Comparison of ENCODE assay signal across 1 cellular context in the genomic region with DNA sequence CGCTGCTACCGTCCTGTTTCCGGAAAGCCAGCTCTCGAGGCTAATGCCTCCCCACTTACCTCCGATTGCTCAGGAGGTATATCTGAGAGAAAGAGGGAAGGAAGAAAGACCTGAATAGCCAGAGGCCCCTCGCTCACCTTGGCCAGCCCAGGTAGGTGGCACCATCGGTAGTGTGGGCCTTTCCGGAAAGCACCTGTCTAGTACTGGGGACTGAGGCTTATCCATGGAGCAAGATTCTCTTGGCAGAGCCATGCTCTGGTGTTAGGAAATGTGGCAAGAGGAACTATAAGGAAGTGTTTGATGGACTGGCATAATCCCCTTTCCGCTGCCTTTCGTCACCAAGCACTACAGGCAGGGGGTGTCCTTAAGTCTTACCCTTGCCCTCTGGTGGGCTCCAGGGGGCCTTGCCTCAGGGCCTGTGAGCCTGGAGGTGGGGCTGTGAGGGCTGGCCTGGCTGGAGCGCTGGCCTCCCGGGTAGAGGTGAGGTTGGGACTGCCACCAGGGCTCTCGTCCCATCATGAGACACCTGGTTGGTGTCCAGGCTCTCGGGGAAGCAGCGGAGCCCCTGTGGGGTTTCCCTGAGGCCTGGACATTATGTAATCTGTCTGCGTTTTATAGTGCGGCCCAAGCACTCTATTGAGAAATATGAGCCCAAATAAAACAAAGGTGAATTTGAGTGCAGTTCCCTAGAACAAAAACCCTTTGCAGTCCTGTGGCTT.
TF ChIP-seq lines count a peak whose summit lies in the region.

No MANE protein-coding gene starts in this region.

TF ChIP-seq in HepG2, 621 proteins besides CTCF, POLR2A, EP300 and RAD21 (continued from another document and continues in another):
- TF ChIP-seq, protein P1, sequence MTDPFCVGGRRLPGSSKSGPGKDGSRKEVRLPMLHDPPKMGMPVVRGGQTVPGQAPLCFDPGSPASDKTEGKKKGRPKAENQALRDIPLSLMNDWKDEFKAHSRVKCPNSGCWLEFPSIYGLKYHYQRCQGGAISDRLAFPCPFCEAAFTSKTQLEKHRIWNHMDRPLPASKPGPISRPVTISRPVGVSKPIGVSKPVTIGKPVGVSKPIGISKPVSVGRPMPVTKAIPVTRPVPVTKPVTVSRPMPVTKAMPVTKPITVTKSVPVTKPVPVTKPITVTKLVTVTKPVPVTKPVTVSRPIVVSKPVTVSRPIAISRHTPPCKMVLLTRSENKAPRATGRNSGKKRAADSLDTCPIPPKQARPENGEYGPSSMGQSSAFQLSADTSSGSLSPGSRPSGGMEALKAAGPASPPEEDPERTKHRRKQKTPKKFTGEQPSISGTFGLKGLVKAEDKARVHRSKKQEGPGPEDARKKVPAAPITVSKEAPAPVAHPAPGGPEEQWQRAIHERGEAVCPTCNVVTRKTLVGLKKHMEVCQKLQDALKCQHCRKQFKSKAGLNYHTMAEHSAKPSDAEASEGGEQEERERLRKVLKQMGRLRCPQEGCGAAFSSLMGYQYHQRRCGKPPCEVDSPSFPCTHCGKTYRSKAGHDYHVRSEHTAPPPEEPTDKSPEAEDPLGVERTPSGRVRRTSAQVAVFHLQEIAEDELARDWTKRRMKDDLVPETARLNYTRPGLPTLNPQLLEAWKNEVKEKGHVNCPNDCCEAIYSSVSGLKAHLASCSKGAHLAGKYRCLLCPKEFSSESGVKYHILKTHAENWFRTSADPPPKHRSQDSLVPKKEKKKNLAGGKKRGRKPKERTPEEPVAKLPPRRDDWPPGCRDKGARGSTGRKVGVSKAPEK (CRISPR knock-in tag; IDR thresholded peaks at IDR 0.05; ENCODE audit: borderline replicate concordance): 0 out of 2 replicates have a peak, but pooled peaks have one; percentile 40
- TF ChIP-seq TEAD3 (CRISPR knock-in tag; optimal IDR thresholded peaks at IDR 0.05; ENCODE audit: borderline replicate concordance) (peak; percentile 7), SP1 (IDR thresholded peaks at IDR 0.05) (no peak), SP1 (CRISPR knock-in tag; IDR thresholded peaks at IDR 0.05) (0 out of 2 replicates have a peak, but pooled peaks have one; percentile 31), ZNF83 (CRISPR knock-in tag; IDR thresholded peaks at IDR 0.05; ENCODE audit: borderline replicate concordance) (no peak), RFX3 (CRISPR knock-in tag; IDR thresholded peaks at IDR 0.05) (no peak), ZNF230 (CRISPR knock-in tag; IDR thresholded peaks at IDR 0.05) (no peak), ZNF205 (CRISPR knock-in tag; IDR thresholded peaks at IDR 0.05) (0 out of 2 replicates have a peak, but pooled peaks have one; percentile 33), PCBP2 (optimal IDR thresholded peaks at IDR 0.05; ENCODE audit: low read depth, low read length, poor library complexity, severe bottlenecking) (no peak), GATAD1 (CRISPR knock-in tag; IDR thresholded peaks at IDR 0.05) (0 out of 2 replicates have a peak, but pooled peaks have one; percentile 21), NAIF1 (CRISPR knock-in tag; IDR thresholded peaks at IDR 0.05; ENCODE audit: borderline replicate concordance) (no peak), SRSF4 (IDR thresholded peaks at IDR 0.05; ENCODE audit: low read depth, low read length, poor library complexity, severe bottlenecking) (no peak), ZNF737 (CRISPR knock-in tag; IDR thresholded peaks at IDR 0.05; ENCODE audit: borderline replicate concordance) (no peak), NCOA2 (CRISPR knock-in tag; IDR thresholded peaks at IDR 0.05) (0 out of 2 replicates have a peak, but pooled peaks have one; percentile 20), ZNF367 (CRISPR knock-in tag; IDR thresholded peaks at IDR 0.05; ENCODE audit: borderline replicate concordance) (no peak), HDAC2 (CRISPR knock-in tag; IDR thresholded peaks at IDR 0.05) (0 out of 2 replicates have a peak, but pooled peaks have one; percentile 19), TBL1XR1 (IDR thresholded peaks at IDR 0.05; ENCODE audit: borderline replicate concordance, low read length, partially characterized antibody) (no peak), ZNF614 (CRISPR knock-in tag; IDR thresholded peaks at IDR 0.05; ENCODE audit: borderline replicate concordance) (no peak), PHF5A (CRISPR knock-in tag; IDR thresholded peaks at IDR 0.05; ENCODE audit: low read depth, unreplicated experiment) (no peak), MZF1 (CRISPR knock-in tag; IDR thresholded peaks at IDR 0.05; ENCODE audit: borderline replicate concordance) (0 out of 2 replicates have a peak, but pooled peaks have one; percentile 63), ZNF331 (CRISPR knock-in tag; IDR thresholded peaks at IDR 0.05) (peak; percentile 15; the same call in 1 of the 2 replicates), POLR2AphosphoS5 (IDR thresholded peaks at IDR 0.05; ENCODE audit: low read depth, low read length) (peak; percentile 45), KDM1A (CRISPR knock-in tag; IDR thresholded peaks at IDR 0.05) (0 out of 2 replicates have a peak, but pooled peaks have one; percentile 30), REXO4 (CRISPR knock-in tag; IDR thresholded peaks at IDR 0.05; ENCODE audit: borderline replicate concordance) (no peak), ZNF768 (CRISPR knock-in tag; IDR thresholded peaks at IDR 0.05) (peak; percentile 46; the same call in 1 of the 2 replicates), ZNF546 (CRISPR knock-in tag; conservative IDR thresholded peaks at IDR 0.05) (no peak)
- TF ChIP-seq, protein P2, sequence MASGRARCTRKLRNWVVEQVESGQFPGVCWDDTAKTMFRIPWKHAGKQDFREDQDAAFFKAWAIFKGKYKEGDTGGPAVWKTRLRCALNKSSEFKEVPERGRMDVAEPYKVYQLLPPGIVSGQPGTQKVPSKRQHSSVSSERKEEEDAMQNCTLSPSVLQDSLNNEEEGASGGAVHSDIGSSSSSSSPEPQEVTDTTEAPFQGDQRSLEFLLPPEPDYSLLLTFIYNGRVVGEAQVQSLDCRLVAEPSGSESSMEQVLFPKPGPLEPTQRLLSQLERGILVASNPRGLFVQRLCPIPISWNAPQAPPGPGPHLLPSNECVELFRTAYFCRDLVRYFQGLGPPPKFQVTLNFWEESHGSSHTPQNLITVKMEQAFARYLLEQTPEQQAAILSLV (CRISPR knock-in tag; IDR thresholded peaks at IDR 0.05; ENCODE audit: borderline replicate concordance): 0 out of 2 replicates have a peak, but pooled peaks have one; percentile 18
- TF ChIP-seq, protein P3, sequence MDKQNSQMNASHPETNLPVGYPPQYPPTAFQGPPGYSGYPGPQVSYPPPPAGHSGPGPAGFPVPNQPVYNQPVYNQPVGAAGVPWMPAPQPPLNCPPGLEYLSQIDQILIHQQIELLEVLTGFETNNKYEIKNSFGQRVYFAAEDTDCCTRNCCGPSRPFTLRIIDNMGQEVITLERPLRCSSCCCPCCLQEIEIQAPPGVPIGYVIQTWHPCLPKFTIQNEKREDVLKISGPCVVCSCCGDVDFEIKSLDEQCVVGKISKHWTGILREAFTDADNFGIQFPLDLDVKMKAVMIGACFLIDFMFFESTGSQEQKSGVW (CRISPR knock-in tag; IDR thresholded peaks at IDR 0.05; ENCODE audit: borderline replicate concordance): no peak
- TF ChIP-seq, protein P4, sequence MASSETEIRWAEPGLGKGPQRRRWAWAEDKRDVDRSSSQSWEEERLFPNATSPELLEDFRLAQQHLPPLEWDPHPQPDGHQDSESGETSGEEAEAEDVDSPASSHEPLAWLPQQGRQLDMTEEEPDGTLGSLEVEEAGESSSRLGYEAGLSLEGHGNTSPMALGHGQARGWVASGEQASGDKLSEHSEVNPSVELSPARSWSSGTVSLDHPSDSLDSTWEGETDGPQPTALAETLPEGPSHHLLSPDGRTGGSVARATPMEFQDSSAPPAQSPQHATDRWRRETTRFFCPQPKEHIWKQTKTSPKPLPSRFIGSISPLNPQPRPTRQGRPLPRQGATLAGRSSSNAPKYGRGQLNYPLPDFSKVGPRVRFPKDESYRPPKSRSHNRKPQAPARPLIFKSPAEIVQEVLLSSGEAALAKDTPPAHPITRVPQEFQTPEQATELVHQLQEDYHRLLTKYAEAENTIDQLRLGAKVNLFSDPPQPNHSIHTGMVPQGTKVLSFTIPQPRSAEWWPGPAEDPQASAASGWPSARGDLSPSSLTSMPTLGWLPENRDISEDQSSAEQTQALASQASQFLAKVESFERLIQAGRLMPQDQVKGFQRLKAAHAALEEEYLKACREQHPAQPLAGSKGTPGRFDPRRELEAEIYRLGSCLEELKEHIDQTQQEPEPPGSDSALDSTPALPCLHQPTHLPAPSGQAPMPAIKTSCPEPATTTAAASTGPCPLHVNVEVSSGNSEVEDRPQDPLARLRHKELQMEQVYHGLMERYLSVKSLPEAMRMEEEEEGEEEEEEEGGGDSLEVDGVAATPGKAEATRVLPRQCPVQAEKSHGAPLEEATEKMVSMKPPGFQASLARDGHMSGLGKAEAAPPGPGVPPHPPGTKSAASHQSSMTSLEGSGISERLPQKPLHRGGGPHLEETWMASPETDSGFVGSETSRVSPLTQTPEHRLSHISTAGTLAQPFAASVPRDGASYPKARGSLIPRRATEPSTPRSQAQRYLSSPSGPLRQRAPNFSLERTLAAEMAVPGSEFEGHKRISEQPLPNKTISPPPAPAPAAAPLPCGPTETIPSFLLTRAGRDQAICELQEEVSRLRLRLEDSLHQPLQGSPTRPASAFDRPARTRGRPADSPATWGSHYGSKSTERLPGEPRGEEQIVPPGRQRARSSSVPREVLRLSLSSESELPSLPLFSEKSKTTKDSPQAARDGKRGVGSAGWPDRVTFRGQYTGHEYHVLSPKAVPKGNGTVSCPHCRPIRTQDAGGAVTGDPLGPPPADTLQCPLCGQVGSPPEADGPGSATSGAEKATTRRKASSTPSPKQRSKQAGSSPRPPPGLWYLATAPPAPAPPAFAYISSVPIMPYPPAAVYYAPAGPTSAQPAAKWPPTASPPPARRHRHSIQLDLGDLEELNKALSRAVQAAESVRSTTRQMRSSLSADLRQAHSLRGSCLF (CRISPR knock-in tag; IDR thresholded peaks at IDR 0.05; ENCODE audit: borderline replicate concordance): no peak
- TF ChIP-seq, protein P5, sequence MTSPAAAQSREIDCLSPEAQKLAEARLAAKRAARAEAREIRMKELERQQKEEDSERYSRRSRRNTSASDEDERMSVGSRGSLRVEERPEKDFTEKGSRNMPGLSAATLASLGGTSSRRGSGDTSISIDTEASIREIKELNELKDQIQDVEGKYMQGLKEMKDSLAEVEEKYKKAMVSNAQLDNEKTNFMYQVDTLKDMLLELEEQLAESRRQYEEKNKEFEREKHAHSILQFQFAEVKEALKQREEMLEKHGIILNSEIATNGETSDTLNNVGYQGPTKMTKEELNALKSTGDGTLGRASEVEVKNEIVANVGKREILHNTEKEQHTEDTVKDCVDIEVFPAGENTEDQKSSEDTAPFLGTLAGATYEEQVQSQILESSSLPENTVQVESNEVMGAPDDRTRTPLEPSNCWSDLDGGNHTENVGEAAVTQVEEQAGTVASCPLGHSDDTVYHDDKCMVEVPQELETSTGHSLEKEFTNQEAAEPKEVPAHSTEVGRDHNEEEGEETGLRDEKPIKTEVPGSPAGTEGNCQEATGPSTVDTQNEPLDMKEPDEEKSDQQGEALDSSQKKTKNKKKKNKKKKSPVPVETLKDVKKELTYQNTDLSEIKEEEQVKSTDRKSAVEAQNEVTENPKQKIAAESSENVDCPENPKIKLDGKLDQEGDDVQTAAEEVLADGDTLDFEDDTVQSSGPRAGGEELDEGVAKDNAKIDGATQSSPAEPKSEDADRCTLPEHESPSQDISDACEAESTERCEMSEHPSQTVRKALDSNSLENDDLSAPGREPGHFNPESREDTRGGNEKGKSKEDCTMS (CRISPR knock-in tag; conservative IDR thresholded peaks at IDR 0.05): no peak
- TF ChIP-seq, protein P6, sequence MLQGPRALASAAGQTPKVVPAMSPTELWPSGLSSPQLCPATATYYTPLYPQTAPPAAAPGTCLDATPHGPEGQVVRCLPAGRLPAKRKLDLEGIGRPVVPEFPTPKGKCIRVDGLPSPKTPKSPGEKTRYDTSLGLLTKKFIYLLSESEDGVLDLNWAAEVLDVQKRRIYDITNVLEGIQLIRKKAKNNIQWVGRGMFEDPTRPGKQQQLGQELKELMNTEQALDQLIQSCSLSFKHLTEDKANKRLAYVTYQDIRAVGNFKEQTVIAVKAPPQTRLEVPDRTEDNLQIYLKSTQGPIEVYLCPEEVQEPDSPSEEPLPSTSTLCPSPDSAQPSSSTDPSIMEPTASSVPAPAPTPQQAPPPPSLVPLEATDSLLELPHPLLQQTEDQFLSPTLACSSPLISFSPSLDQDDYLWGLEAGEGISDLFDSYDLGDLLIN (CRISPR knock-in tag; IDR thresholded peaks at IDR 0.05; ENCODE audit: borderline replicate concordance): no peak
- TF ChIP-seq, protein P7, sequence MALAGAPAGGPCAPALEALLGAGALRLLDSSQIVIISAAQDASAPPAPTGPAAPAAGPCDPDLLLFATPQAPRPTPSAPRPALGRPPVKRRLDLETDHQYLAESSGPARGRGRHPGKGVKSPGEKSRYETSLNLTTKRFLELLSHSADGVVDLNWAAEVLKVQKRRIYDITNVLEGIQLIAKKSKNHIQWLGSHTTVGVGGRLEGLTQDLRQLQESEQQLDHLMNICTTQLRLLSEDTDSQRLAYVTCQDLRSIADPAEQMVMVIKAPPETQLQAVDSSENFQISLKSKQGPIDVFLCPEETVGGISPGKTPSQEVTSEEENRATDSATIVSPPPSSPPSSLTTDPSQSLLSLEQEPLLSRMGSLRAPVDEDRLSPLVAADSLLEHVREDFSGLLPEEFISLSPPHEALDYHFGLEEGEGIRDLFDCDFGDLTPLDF (CRISPR knock-in tag; IDR thresholded peaks at IDR 0.05): 0 out of 2 replicates have a peak, but pooled peaks have one; percentile 31
- TF ChIP-seq, protein P8, sequence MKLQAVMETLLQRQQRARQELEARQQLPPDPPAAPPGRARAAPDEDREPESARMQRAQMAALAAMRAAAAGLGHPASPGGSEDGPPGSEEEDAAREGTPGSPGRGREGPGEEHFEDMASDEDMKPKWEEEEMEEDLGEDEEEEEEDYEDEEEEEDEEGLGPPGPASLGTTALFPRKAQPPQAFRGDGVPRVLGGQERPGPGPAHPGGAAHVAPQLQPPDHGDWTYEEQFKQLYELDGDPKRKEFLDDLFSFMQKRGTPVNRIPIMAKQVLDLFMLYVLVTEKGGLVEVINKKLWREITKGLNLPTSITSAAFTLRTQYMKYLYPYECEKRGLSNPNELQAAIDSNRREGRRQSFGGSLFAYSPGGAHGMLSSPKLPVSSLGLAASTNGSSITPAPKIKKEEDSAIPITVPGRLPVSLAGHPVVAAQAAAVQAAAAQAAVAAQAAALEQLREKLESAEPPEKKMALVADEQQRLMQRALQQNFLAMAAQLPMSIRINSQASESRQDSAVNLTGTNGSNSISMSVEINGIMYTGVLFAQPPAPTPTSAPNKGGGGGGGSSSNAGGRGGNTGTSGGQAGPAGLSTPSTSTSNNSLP (IDR thresholded peaks at IDR 0.05; ENCODE audit: low read depth, low read length): no peak
- TF ChIP-seq, protein P9, sequence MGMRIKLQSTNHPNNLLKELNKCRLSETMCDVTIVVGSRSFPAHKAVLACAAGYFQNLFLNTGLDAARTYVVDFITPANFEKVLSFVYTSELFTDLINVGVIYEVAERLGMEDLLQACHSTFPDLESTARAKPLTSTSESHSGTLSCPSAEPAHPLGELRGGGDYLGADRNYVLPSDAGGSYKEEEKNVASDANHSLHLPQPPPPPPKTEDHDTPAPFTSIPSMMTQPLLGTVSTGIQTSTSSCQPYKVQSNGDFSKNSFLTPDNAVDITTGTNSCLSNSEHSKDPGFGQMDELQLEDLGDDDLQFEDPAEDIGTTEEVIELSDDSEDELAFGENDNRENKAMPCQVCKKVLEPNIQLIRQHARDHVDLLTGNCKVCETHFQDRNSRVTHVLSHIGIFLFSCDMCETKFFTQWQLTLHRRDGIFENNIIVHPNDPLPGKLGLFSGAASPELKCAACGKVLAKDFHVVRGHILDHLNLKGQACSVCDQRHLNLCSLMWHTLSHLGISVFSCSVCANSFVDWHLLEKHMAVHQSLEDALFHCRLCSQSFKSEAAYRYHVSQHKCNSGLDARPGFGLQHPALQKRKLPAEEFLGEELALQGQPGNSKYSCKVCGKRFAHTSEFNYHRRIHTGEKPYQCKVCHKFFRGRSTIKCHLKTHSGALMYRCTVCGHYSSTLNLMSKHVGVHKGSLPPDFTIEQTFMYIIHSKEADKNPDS (CRISPR knock-in tag; IDR thresholded peaks at IDR 0.05): no peak
